ENCODE assay signal across 2 cellular contexts in genomic region chr9:110531241-110531640, GRCh38. TPM values are rescaled to one million over a fixed set of nuclear protein-coding genes. Genes with fewer than 3 reads are reported as not detected.
"Had no signal": no experiment of that assay in that cellular context is flagged by ENCODE, and none has a peak within 500 bp of the region (broad histone marks: within the 10 kb centered on the region; RNA-seq: fewer than 3 reads in every experiment).

No MANE protein-coding gene starts in this region.

RNA-seq across cellular contexts. Expression of gene SVEP1, which starts 48.3 kb away (rescaled TPM):
- total RNA-seq: mononuclear cell; naive thymus-derived CD8-positive, alpha-beta T cell had no signal
- polyA plus RNA-seq: naive thymus-derived CD8-positive, alpha-beta T cell had no signal
